ENCODE assay signal across 23 cellular contexts in genomic region chr17:7107795-7108559, GRCh38. TPM values are rescaled to one million over a fixed set of nuclear protein-coding genes. Genes with fewer than 3 reads are reported as not detected.
A peak's percentile ranks its signal among the peaks of the same experiment; 100 is the strongest.
DNase-seq lines count a peak whose midpoint lies in the region; ATAC-seq, FAIRE-seq and TF ChIP-seq lines count a peak whose summit lies in the region.
"Had no signal": no experiment of that assay in that cellular context is flagged by ENCODE, and none has a peak within 500 bp of the region (broad histone marks: within the 10 kb centered on the region; RNA-seq: fewer than 3 reads in every experiment).

No MANE protein-coding gene starts in this region.

- H3K27ac Mint-ChIP-seq in GM23338 = no peak overlapping the region
- peak overlapping the region; percentile 14 for H3K27ac Mint-ChIP-seq in dendritic cell treated with granulocyte-macrophage colony-stimulating factor and Interleukin-4, amounts not matched to agents 40 ng/mL and 50 ng/mL, for 4 days
- no peak overlapping the region for H3K27ac Mint-ChIP-seq in CD8-positive, alpha-beta T cell
- H3K27ac Mint-ChIP-seq: B cell; CD8-positive, alpha-beta memory T cell; IgD-negative memory B cell had no signal

- ATAC-seq in GM23338 = no peak; the same call in 2 of the 3 replicates
- no peak for ATAC-seq in HepG2
- no peak for ATAC-seq in GM21717 (IDR thresholded peaks at IDR 0.05; ENCODE audit: unreplicated experiment)
- ATAC-seq in foreskin keratinocyte = no peak
- no peak for ATAC-seq in CD8-positive, alpha-beta T cell
- ATAC-seq: HCT116 had no signal

- DNase-seq in GM23338 (ENCODE audit: low spot score) = no peak
- DNase-seq in HepG2 (ENCODE audit: low spot score) = no peak
- peak; percentile 62 for DNase-seq in osteoblast (ENCODE audit: insufficient read length, low spot score, missing footprints)
- no peak for DNase-seq in SKM-1 treated with dmso at 0.1 percent for 144 hours (lab: John Stamatoyannopoulos, UW; ENCODE audit: unreplicated experiment)
- DNase-seq in foreskin keratinocyte = no peak
- no peak for DNase-seq in CD8-positive, alpha-beta T cell
- DNase-seq: 8988T; CD8-positive, alpha-beta memory T cell; COR-L47; DMS 273 treated with DMSO at 0.1 percent for 48 hours; DND-41; EL; GM23248; H7 had no signal

- H3K27me3 ChIP-seq in GM23338 (ENCODE audit: insufficient read depth) (peaks cover 6% of the 10 kb centered on the region; the same call in 1 of the 2 replicates), HepG2 (ENCODE audit: control insufficient read depth in 1 of 2, insufficient read depth in 2 of 2, low read length in 2 of 2) (no peaks in the 10 kb centered on the region), osteoblast (ENCODE audit: insufficient read depth, low read length) (peaks cover 4% of the 10 kb centered on the region), foreskin keratinocyte (peaks cover 15% of the 10 kb centered on the region)
- H3K27me3 ChIP-seq in CD8-positive, alpha-beta T cell (ENCODE audit: insufficient read depth, low read length) = no peaks in the 10 kb centered on the region

- peaks cover 11% of the 10 kb centered on the region for H3K4me1 Mint-ChIP-seq in GM23338
- H3K4me1 Mint-ChIP-seq in dendritic cell treated with granulocyte-macrophage colony-stimulating factor and Interleukin-4, amounts not matched to agents 40 ng/mL and 50 ng/mL, for 4 days (ENCODE audit: low read depth) = peaks cover 49% of the 10 kb centered on the region
- peaks cover 5% of the 10 kb centered on the region for H3K4me1 Mint-ChIP-seq in CD8-positive, alpha-beta T cell (ENCODE audit: low read depth)

- no peaks in the 10 kb centered on the region for H3K36me3 ChIP-seq in GM23338 (ENCODE audit: insufficient read depth)
- peaks cover 19 to 51% of the 10 kb centered on the region in 2 experiments for H3K36me3 ChIP-seq in HepG2 (replicated peaks in 1 of 2; ENCODE audit: control insufficient read depth in 1 of 2, insufficient read depth in 2 of 2, low read length in 2 of 2)
- H3K36me3 ChIP-seq in osteoblast (ENCODE audit: insufficient read depth, low read length) = no peaks in the 10 kb centered on the region
- H3K36me3 ChIP-seq in CD8-positive, alpha-beta T cell (ENCODE audit: insufficient read depth, low read length) = no peaks in the 10 kb centered on the region

- H3K9me3 ChIP-seq in HepG2 (ENCODE audit: low read length) (no peaks in the 10 kb centered on the region), osteoblast (ENCODE audit: low read depth, low read length) (no peaks in the 10 kb centered on the region)
- H3K9me3 ChIP-seq in CD8-positive, alpha-beta T cell (ENCODE audit: low read length) = no peaks in the 10 kb centered on the region

- H3K79me2 ChIP-seq in GM23338 (replicated peaks; ENCODE audit: insufficient read depth) (no peaks in the 10 kb centered on the region), HepG2 (ENCODE audit: insufficient read depth, low read length) (peaks cover 41% of the 10 kb centered on the region), osteoblast (ENCODE audit: insufficient read depth, low read length) (no peaks in the 10 kb centered on the region)

- 0 out of 2 replicates have a peak, but pooled peaks cover 7% of the 10 kb centered on the region for H3F3A ChIP-seq in GM23338 (replicated peaks; ENCODE audit: low read depth)

- no TSS peak for BruUV-seq in HepG2 (replicated peaks; lab: Mats Ljungman, UMichigan)

- H3K9me2 ChIP-seq in GM23338 (ENCODE audit: insufficient read depth) = no peaks in the 10 kb centered on the region

- no peak overlapping the region for H3K9ac ChIP-seq in HepG2 (ENCODE audit: insufficient read depth, low read depth, low read length)
- H3K9ac ChIP-seq: GM23248 had no signal

- WGBS in HepG2 (ENCODE audit: low lambda C conversion rate) = 94% methylated on average over 26 of the region's 32 CpGs

- intact Hi-C loops in dendritic cell treated with granulocyte-macrophage colony-stimulating factor and Interleukin-4, amounts not matched to agents 40 ng/mL and 50 ng/mL, for 4 days (cut with micrococcal nuclease) = no loop called here
- intact Hi-C loops in HepG2 (cut with micrococcal nuclease; ENCODE audit: unreplicated experiment) = no loop called here
- intact Hi-C loops in CD8-positive, alpha-beta T cell (cut with DNase I, micrococcal nuclease) = no loop called here

- H3K4me1 ChIP-seq in GM23338 (ENCODE audit: insufficient read depth) = no peaks in the 10 kb centered on the region; the same call in 1 of the 2 replicates
- H3K4me1 ChIP-seq in HepG2 (ENCODE audit: insufficient read depth, low read length) = peaks cover 43% of the 10 kb centered on the region
- no peaks in the 10 kb centered on the region for H3K4me1 ChIP-seq in osteoblast (ENCODE audit: insufficient read depth, low read length)
- no peaks in the 10 kb centered on the region for H3K4me1 ChIP-seq in foreskin keratinocyte
- no peaks in the 10 kb centered on the region for H3K4me1 ChIP-seq in CD8-positive, alpha-beta T cell (ENCODE audit: insufficient read depth, low read length)

- H4K20me1 ChIP-seq in GM23338 (replicated peaks; ENCODE audit: insufficient read depth) (no peaks in the 10 kb centered on the region; the same call in 1 of the 2 replicates), HepG2 (ENCODE audit: insufficient read depth, low read length) (peaks cover 14% of the 10 kb centered on the region), osteoblast (ENCODE audit: insufficient read depth, low read length) (no peaks in the 10 kb centered on the region)
- H4K20me1 ChIP-seq: BLaER1 treated with 17β-estradiol and CSF1 and Interleukin-3, amounts not matched to agents 10 nM and 100 nM had no signal

- H2AFZ ChIP-seq in GM23338 (peak overlapping the region; percentile 76; the same call in 1 of the 2 replicates), HepG2 (ENCODE audit: low read length) (no peak overlapping the region), osteoblast (ENCODE audit: low read length) (no peak overlapping the region)
- H2AFZ ChIP-seq: GM23248 had no signal

- H3K4me3 Mint-ChIP-seq in GM23338 = no peak overlapping the region
- no peak overlapping the region for H3K4me3 Mint-ChIP-seq in dendritic cell treated with granulocyte-macrophage colony-stimulating factor and Interleukin-4, amounts not matched to agents 40 ng/mL and 50 ng/mL, for 4 days
- H3K4me3 Mint-ChIP-seq in CD8-positive, alpha-beta T cell = no peak overlapping the region
- H3K4me3 Mint-ChIP-seq: B cell; CD8-positive, alpha-beta memory T cell; IgD-negative memory B cell had no signal

- no peak for TF ChIP-seq POLR2A in HepG2 (IDR thresholded peaks at IDR 0.05; ENCODE audit: insufficient read depth in 1 of 2, low read depth in 2 of 2, low read length in 2 of 2)

- H3K27ac ChIP-seq in GM23338 (ENCODE audit: low read depth) (no peak overlapping the region), HepG2 (ENCODE audit: extremely low read length, insufficient read depth, low read length) (no peak overlapping the region), osteoblast (ENCODE audit: low read depth, low read length) (no peak overlapping the region), foreskin keratinocyte (no peak overlapping the region)
- no peak overlapping the region for H3K27ac ChIP-seq in CD8-positive, alpha-beta T cell (ENCODE audit: low read depth, low read length)
- H3K27ac ChIP-seq: BLaER1 treated with 17β-estradiol and CSF1 and Interleukin-3, amounts not matched to agents 10 nM and 100 nM; GM23248 had no signal

- peaks cover 6% of the 10 kb centered on the region for H3K27me3 Mint-ChIP-seq in GM23338 (ENCODE audit: insufficient read depth, low read depth, poor library complexity)
- peaks cover 4% of the 10 kb centered on the region for H3K27me3 Mint-ChIP-seq in dendritic cell treated with granulocyte-macrophage colony-stimulating factor and Interleukin-4, amounts not matched to agents 40 ng/mL and 50 ng/mL, for 4 days
- H3K27me3 Mint-ChIP-seq in CD8-positive, alpha-beta T cell (ENCODE audit: low read depth) = peaks cover 23% of the 10 kb centered on the region

- no peak for FAIRE-seq in HepG2 (lab: Jason Lieb, UNC)
- FAIRE-seq: GM19239 had no signal

- TF ChIP-seq EP300 in HepG2 (IDR thresholded peaks at IDR 0.05; ENCODE audit: low read depth in 2 of 2, low read length in 2 of 2) (no peak), HepG2 (CRISPR knock-in tag; IDR thresholded peaks at IDR 0.05; ENCODE audit: borderline replicate concordance) (no peak)

- no peak overlapping the region for H3K4me3 ChIP-seq in GM23338
- H3K4me3 ChIP-seq in HepG2 (replicated peaks in 1 of 3; ENCODE audit: insufficient read depth in 1 of 3, low read depth in 2 of 3, low read length in 3 of 3) = no peak overlapping the region
- H3K4me3 ChIP-seq in osteoblast (ENCODE audit: insufficient read depth, low read length) = no peak overlapping the region
- no peak overlapping the region for H3K4me3 ChIP-seq in CD8-positive, alpha-beta T cell (ENCODE audit: low read depth, low read length)
- H3K4me3 ChIP-seq: BLaER1 treated with 17β-estradiol and CSF1 and Interleukin-3, amounts not matched to agents 10 nM and 100 nM; GM23248 had no signal

- TF ChIP-seq CTCF in GM23338 (conservative IDR thresholded peaks at IDR 0.05; ENCODE audit: low read depth in 2 of 2) (no peak), HepG2 (CRISPR knock-in tag; IDR thresholded peaks at IDR 0.05) (no peak), osteoblast (IDR thresholded peaks at IDR 0.05; ENCODE audit: extremely low read depth, low read depth, low read length) (no peak), foreskin keratinocyte (conservative IDR thresholded peaks at IDR 0.05) (no peak)
- TF ChIP-seq CTCF in CD8-positive, alpha-beta T cell (IDR thresholded peaks at IDR 0.05) = no peak

- POLR2A ChIA-PET in HepG2 (lab: Yijun Ruan, JAX) = interaction anchor here (0.6 to 5.2 kb wide), 2 partner anchors 7 to 189 kb away, joined by 3 to 36 read pairs; no protein-coding TSS in a partner anchor
- POLR2A ChIA-PET in CD8-positive, alpha-beta T cell (lab: Charles Lee) = no interaction called here

- H3K36me3 Mint-ChIP-seq in GM23338 (ENCODE audit: low read depth) = 0 out of 3 replicates have a peak, but pooled peaks cover 3% of the 10 kb centered on the region
- H3K36me3 Mint-ChIP-seq in dendritic cell treated with granulocyte-macrophage colony-stimulating factor and Interleukin-4, amounts not matched to agents 40 ng/mL and 50 ng/mL, for 4 days (ENCODE audit: low read depth) = peaks cover 19% of the 10 kb centered on the region
- no peaks in the 10 kb centered on the region for H3K36me3 Mint-ChIP-seq in CD8-positive, alpha-beta T cell
- H3K36me3 Mint-ChIP-seq: CD8-positive, alpha-beta memory T cell had no signal

- peaks cover 8% of the 10 kb centered on the region for H3K9me3 Mint-ChIP-seq in GM23338
- H3K9me3 Mint-ChIP-seq in dendritic cell treated with granulocyte-macrophage colony-stimulating factor and Interleukin-4, amounts not matched to agents 40 ng/mL and 50 ng/mL, for 4 days = no peaks in the 10 kb centered on the region
- no peaks in the 10 kb centered on the region for H3K9me3 Mint-ChIP-seq in CD8-positive, alpha-beta T cell

- no peak overlapping the region for H3K4me2 ChIP-seq in GM23338
- no peak overlapping the region for H3K4me2 ChIP-seq in HepG2 (ENCODE audit: low read depth, low read length)
- no peak overlapping the region for H3K4me2 ChIP-seq in osteoblast (ENCODE audit: insufficient read depth, low read length)

- TF ChIP-seq RAD21 in HepG2 (CRISPR knock-in tag; IDR thresholded peaks at IDR 0.05) = no peak

- CTCF ChIA-PET in HepG2 (lab: Yijun Ruan, JAX; ENCODE audit: low intra/inter-chr PET ratio, low total read pairs) = no interaction called here
- CTCF ChIA-PET in CD8-positive, alpha-beta T cell (lab: Charles Lee) = no interaction called here

- in situ Hi-C loops in HepG2 (cut with HindIII; ENCODE audit: extremely low pct_ligation_motif_present, low pct_unique_long_range_greater_than_20kb) = no loop called here

RNA-seq across cellular contexts. Expression of gene ASGR2, which starts 6.6 kb away (rescaled TPM):
- total RNA-seq in GM23338 (2014; rRNA removed; shearing (Covaris generic)) = 0.97 TPM in 1 of 2 replicates, not detected in the other
- polyA plus RNA-seq in GM23338 (2016; fragmentation: Nextera tagmentation; extraction: Ambion mirVana) (not detected in 2 replicates), HepG2 (2011; rRNA removed) (754 and 762 TPM in 2 replicates), foreskin keratinocyte (not detected in 2 replicates)
- total RNA-seq in HepG2 (2016; rRNA removed; fragmentation: Illumina TruSeq; extraction: Trizol) (142 and 320 TPM in 2 replicates), osteoblast (under 0.01 TPM in 1 of 2 replicates, not detected in the other), foreskin keratinocyte (not detected in 2 replicates)
- 153 and 157 TPM in 2 replicates for total RNA-seq in HepG2 (2016; cell fraction: cytosol; rRNA removed; fragmentation: Illumina TruSeq; extraction: Trizol; ENCODE audit: low read depth)
- 137 and 326 TPM in 2 replicates for total RNA-seq in HepG2 (2016; cell fraction: insoluble cytoplasmic fraction; rRNA removed; fragmentation: Illumina TruSeq; extraction: Trizol)
- 154 and 165 TPM in 2 replicates for total RNA-seq in HepG2 (2016; cell fraction: membrane; rRNA removed; fragmentation: Illumina TruSeq; extraction: Trizol)
- 251 and 289 TPM in 2 replicates for total RNA-seq in HepG2 (2016; cell fraction: nucleus; rRNA removed; fragmentation: Illumina TruSeq; extraction: Trizol)
- polyA plus RNA-seq in HepG2 (2011; cell fraction: cytosol; rRNA removed) = 620 and 780 TPM in 2 replicates
- 692 and 800 TPM in 2 replicates for polyA plus RNA-seq in HepG2 (2011; cell fraction: nucleus; rRNA removed)
- polyA plus RNA-seq in HepG2 (2012) = 341 and 394 TPM in 2 replicates
- 194 and 207 TPM in 2 replicates for polyA plus RNA-seq in HepG2 (2016; cell fraction: cytosol; fragmentation: Illumina TruSeq; extraction: Trizol; ENCODE audit: low read depth)
- 170 and 186 TPM in 2 replicates for polyA plus RNA-seq in HepG2 (2016; cell fraction: insoluble cytoplasmic fraction; fragmentation: Illumina TruSeq; extraction: Trizol; ENCODE audit: low read depth)
- polyA plus RNA-seq in HepG2 (2016; cell fraction: membrane; fragmentation: Illumina TruSeq; extraction: Trizol; ENCODE audit: low read depth) = 175 and 177 TPM in 2 replicates
- 623 and 667 TPM in 2 replicates for polyA plus RNA-seq in HepG2 (2016; cell fraction: nucleus; fragmentation: Illumina TruSeq; extraction: Trizol; ENCODE audit: insufficient read depth, low read depth)
- polyA minus RNA-seq in HepG2 (2011; rRNA and poly(A)+ RNA removed; ENCODE audit: low replicate concordance) = 371 TPM in 1 of 2 replicates, not detected in the other
- polyA minus RNA-seq in HepG2 (2011; cell fraction: cytosol; rRNA and poly(A)+ RNA removed) = 131 TPM in 2 replicates
- 102 and 109 TPM in 2 replicates for polyA minus RNA-seq in HepG2 (2011; cell fraction: nucleus; rRNA and poly(A)+ RNA removed)
- not detected for total RNA-seq in CD8-positive, alpha-beta T cell
- total RNA-seq: A673; B cell; CD8-positive, alpha-beta memory T cell; G401; GM23248; H7 had no signal
- polyA plus RNA-seq: CD8-positive, alpha-beta memory T cell; GM23248 had no signal

RNA-seq across cellular contexts. Expression of gene CLEC10A, which starts 27.9 kb away (rescaled TPM):
- total RNA-seq in GM23338 (2014; rRNA removed; shearing (Covaris generic)) = not detected in 2 replicates
- polyA plus RNA-seq in GM23338 (2016; fragmentation: Nextera tagmentation; extraction: Ambion mirVana) (not detected in 2 replicates), HepG2 (2011; rRNA removed) (0.33 and 0.65 TPM in 2 replicates), foreskin keratinocyte (not detected in 2 replicates)
- total RNA-seq in HepG2 (2016; rRNA removed; fragmentation: Illumina TruSeq; extraction: Trizol) (not detected in 2 replicates), osteoblast (not detected in 2 replicates), foreskin keratinocyte (not detected in 2 replicates)
- total RNA-seq in HepG2 (2016; cell fraction: cytosol; rRNA removed; fragmentation: Illumina TruSeq; extraction: Trizol; ENCODE audit: low read depth) = not detected in 2 replicates
- total RNA-seq in HepG2 (2016; cell fraction: insoluble cytoplasmic fraction; rRNA removed; fragmentation: Illumina TruSeq; extraction: Trizol) = 0.06 TPM in 1 of 2 replicates, not detected in the other
- total RNA-seq in HepG2 (2016; cell fraction: membrane; rRNA removed; fragmentation: Illumina TruSeq; extraction: Trizol) = not detected in 2 replicates
- 0.19 TPM in 1 of 2 replicates, not detected in the other for total RNA-seq in HepG2 (2016; cell fraction: nucleus; rRNA removed; fragmentation: Illumina TruSeq; extraction: Trizol)
- polyA plus RNA-seq in HepG2 (2011; cell fraction: cytosol; rRNA removed) = 0.08 and 0.14 TPM in 2 replicates
- polyA plus RNA-seq in HepG2 (2011; cell fraction: nucleus; rRNA removed) = 1.3 and 2.4 TPM in 2 replicates
- polyA plus RNA-seq in HepG2 (2012) = 0.35 and 0.48 TPM in 2 replicates
- not detected in 2 replicates for polyA plus RNA-seq in HepG2 (2016; cell fraction: cytosol; fragmentation: Illumina TruSeq; extraction: Trizol; ENCODE audit: low read depth)
- not detected in 2 replicates for polyA plus RNA-seq in HepG2 (2016; cell fraction: insoluble cytoplasmic fraction; fragmentation: Illumina TruSeq; extraction: Trizol; ENCODE audit: low read depth)
- polyA plus RNA-seq in HepG2 (2016; cell fraction: membrane; fragmentation: Illumina TruSeq; extraction: Trizol; ENCODE audit: low read depth) = not detected in 2 replicates
- polyA plus RNA-seq in HepG2 (2016; cell fraction: nucleus; fragmentation: Illumina TruSeq; extraction: Trizol; ENCODE audit: insufficient read depth, low read depth) = 0.68 and 0.90 TPM in 2 replicates
- 0.18 TPM in 1 of 2 replicates, not detected in the other for polyA minus RNA-seq in HepG2 (2011; rRNA and poly(A)+ RNA removed; ENCODE audit: low replicate concordance)
- polyA minus RNA-seq in HepG2 (2011; cell fraction: cytosol; rRNA and poly(A)+ RNA removed) = not detected in 2 replicates
- 0.64 and 1.2 TPM in 2 replicates for polyA minus RNA-seq in HepG2 (2011; cell fraction: nucleus; rRNA and poly(A)+ RNA removed)
- not detected for total RNA-seq in CD8-positive, alpha-beta T cell
- total RNA-seq: A673, B cell, G401, GM23248, H7 had no signal
- polyA plus RNA-seq: CD8-positive, alpha-beta memory T cell; GM23248; IgD-negative memory B cell had no signal

Comparison
In these comparisons a context has a peak if more than half of its experiments do, and no peak if none do; other contexts are left out.
1. RNA of gene ASGR2, which starts 6.6 kb away (total RNA-seq): 137 to 326 TPM in HepG2; 0.97 TPM in GM23338, under 0.01 TPM in osteoblast, not detected in foreskin keratinocyte and not detected in CD8-positive, alpha-beta T cell; every median in the first group is over 10 times any median in the second.